8 cellular contexts compared by ENCODE assay signal in the genomic region with DNA sequence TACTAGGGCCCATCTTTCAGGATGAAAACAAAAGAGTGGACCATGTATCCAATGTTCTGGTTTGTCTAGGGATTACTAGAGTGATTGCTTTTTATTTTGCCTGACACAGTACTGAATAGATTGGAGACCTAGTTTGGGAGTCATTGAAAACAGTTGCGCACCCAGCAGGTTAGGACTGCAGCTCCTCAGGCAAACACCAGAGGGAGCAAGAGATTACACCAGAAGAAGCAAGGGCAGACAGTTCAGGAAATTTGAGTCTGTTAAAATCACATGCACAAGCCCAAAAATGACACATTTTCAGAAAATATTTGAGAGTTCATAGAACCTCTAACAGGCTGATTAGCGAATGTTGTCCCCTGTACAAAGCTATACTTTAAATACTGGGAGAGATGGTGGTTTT. TPM values are rescaled to one million over a fixed set of nuclear protein-coding genes. Genes with fewer than 3 reads are reported as not detected.
DNase-seq lines count a peak whose midpoint lies in the region; ATAC-seq and TF ChIP-seq lines count a peak whose summit lies in the region.

No MANE protein-coding gene starts in this region.

- CTCF ChIA-PET in WTC11 (lab: Charles Lee): interaction anchor here (0.6 to 1.0 kb wide), 5 partner anchors 8 to 300 kb away, joined by 3 to 6 read pairs (median 3); no protein-coding TSS in a partner anchor

- no peaks in the 10 kb centered on the region for H3K4me1 Mint-ChIP-seq in WTC11
- no peaks in the 10 kb centered on the region for H3K4me1 Mint-ChIP-seq in mesothelial cell of epicardium

- ATAC-seq in WTC11 (peak; percentile 74), GM21723 (IDR thresholded peaks at IDR 0.05; ENCODE audit: unreplicated experiment) (no peak)

- TF ChIP-seq CTCF in GM12872 (IDR thresholded peaks at IDR 0.05; ENCODE audit: insufficient read depth, low read depth, low read length): peak; percentile 28; the same call in 1 of the 3 replicates
- peak; percentile 31; the same call in 1 of the 2 replicates for TF ChIP-seq CTCF in WTC11 (IDR thresholded peaks at IDR 0.05)
- TF ChIP-seq CTCF in mesothelial cell of epicardium (IDR thresholded peaks at IDR 0.05; ENCODE audit: unreplicated experiment): peak; percentile 56

- POLR2A ChIA-PET in WTC11 (lab: Charles Lee): no interaction called here

- DNase-seq in HT-29 (ENCODE audit: low spot score): peak; percentile 41
- peak; percentile 34 for DNase-seq in WTC11 (ENCODE audit: low spot score)
- DNase-seq in mesothelial cell of epicardium (ENCODE audit: low spot score in 2 of 2, unreplicated experiment in 2 of 2): no peak
- DNase-seq in UCSD-AML1 (lab: John Stamatoyannopoulos, UW; ENCODE audit: unreplicated experiment): no peak
- no peak for DNase-seq in stimulated activated CD8-positive, alpha-beta memory T cell treated with anti-CD3 and anti-CD28 coated beads, Interleukin-4, amount 100 ng/mL, for 48 hours
- no peak for DNase-seq in activated CD4-positive, alpha-beta T cell treated with anti-CD3 and anti-CD28 coated beads, Interleukin-2, amount 50 U/mL, for 48 hours

- H3K27ac Mint-ChIP-seq in WTC11 (no peak overlapping the region), mesothelial cell of epicardium (no peak overlapping the region)

- H3K36me3 Mint-ChIP-seq in WTC11 (no peaks in the 10 kb centered on the region), mesothelial cell of epicardium (no peaks in the 10 kb centered on the region)

- H3K27me3 Mint-ChIP-seq in WTC11 (ENCODE audit: low read depth): no peaks in the 10 kb centered on the region
- H3K27me3 Mint-ChIP-seq in mesothelial cell of epicardium (ENCODE audit: low read depth): peaks cover 2% of the 10 kb centered on the region

- H3K4me3 Mint-ChIP-seq in WTC11 (no peak overlapping the region), mesothelial cell of epicardium (no peak overlapping the region)

- H3K9me3 Mint-ChIP-seq in WTC11 (peaks cover 4% of the 10 kb centered on the region; the same call in 1 of the 2 replicates), mesothelial cell of epicardium (peaks cover 20% of the 10 kb centered on the region)

TF ChIP-seq in WTC11, 78 proteins besides CTCF, POLR2A, EP300 and RAD21:
- TF ChIP-seq, protein P1, sequence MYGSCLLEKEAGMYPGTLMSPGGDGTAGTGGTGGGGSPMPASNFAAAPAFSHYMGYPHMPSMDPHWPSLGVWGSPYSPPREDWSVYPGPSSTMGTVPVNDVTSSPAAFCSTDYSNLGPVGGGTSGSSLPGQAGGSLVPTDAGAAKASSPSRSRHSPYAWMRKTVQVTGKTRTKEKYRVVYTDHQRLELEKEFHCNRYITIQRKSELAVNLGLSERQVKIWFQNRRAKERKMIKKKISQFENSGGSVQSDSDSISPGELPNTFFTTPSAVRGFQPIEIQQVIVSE (CRISPR knock-in tag; IDR thresholded peaks at IDR 0.05; ENCODE audit: borderline replicate concordance): no peak
- TF ChIP-seq IRF2 (CRISPR knock-in tag; IDR thresholded peaks at IDR 0.05; ENCODE audit: borderline replicate concordance, low read depth): no peak
- TF ChIP-seq ZNF219 (CRISPR knock-in tag; IDR thresholded peaks at IDR 0.05; ENCODE audit: borderline replicate concordance): no peak
- TF ChIP-seq ZNF671 (CRISPR knock-in tag; IDR thresholded peaks at IDR 0.05): no peak
- no peak for TF ChIP-seq ZNF121 (CRISPR knock-in tag; IDR thresholded peaks at IDR 0.05)
- no peak for TF ChIP-seq FOXP1 (CRISPR knock-in tag; IDR thresholded peaks at IDR 0.05; ENCODE audit: borderline replicate concordance)
- no peak for TF ChIP-seq ETV6 (CRISPR knock-in tag; IDR thresholded peaks at IDR 0.05)
- TF ChIP-seq, protein P2, sequence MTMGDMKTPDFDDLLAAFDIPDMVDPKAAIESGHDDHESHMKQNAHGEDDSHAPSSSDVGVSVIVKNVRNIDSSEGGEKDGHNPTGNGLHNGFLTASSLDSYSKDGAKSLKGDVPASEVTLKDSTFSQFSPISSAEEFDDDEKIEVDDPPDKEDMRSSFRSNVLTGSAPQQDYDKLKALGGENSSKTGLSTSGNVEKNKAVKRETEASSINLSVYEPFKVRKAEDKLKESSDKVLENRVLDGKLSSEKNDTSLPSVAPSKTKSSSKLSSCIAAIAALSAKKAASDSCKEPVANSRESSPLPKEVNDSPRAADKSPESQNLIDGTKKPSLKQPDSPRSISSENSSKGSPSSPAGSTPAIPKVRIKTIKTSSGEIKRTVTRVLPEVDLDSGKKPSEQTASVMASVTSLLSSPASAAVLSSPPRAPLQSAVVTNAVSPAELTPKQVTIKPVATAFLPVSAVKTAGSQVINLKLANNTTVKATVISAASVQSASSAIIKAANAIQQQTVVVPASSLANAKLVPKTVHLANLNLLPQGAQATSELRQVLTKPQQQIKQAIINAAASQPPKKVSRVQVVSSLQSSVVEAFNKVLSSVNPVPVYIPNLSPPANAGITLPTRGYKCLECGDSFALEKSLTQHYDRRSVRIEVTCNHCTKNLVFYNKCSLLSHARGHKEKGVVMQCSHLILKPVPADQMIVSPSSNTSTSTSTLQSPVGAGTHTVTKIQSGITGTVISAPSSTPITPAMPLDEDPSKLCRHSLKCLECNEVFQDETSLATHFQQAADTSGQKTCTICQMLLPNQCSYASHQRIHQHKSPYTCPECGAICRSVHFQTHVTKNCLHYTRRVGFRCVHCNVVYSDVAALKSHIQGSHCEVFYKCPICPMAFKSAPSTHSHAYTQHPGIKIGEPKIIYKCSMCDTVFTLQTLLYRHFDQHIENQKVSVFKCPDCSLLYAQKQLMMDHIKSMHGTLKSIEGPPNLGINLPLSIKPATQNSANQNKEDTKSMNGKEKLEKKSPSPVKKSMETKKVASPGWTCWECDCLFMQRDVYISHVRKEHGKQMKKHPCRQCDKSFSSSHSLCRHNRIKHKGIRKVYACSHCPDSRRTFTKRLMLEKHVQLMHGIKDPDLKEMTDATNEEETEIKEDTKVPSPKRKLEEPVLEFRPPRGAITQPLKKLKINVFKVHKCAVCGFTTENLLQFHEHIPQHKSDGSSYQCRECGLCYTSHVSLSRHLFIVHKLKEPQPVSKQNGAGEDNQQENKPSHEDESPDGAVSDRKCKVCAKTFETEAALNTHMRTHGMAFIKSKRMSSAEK (CRISPR knock-in tag; IDR thresholded peaks at IDR 0.05; ENCODE audit: borderline replicate concordance): no peak
- TF ChIP-seq, protein P3, sequence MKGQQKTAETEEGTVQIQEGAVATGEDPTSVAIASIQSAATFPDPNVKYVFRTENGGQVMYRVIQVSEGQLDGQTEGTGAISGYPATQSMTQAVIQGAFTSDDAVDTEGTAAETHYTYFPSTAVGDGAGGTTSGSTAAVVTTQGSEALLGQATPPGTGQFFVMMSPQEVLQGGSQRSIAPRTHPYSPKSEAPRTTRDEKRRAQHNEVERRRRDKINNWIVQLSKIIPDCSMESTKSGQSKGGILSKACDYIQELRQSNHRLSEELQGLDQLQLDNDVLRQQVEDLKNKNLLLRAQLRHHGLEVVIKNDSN (CRISPR knock-in tag; IDR thresholded peaks at IDR 0.05): no peak
- no peak for TF ChIP-seq NFYB (CRISPR knock-in tag; conservative IDR thresholded peaks at IDR 0.05; ENCODE audit: low read depth)
- TF ChIP-seq GRHL2 (CRISPR knock-in tag; IDR thresholded peaks at IDR 0.05; ENCODE audit: insufficient replicate concordance, severe bottlenecking): no peak
- TF ChIP-seq, protein P4, sequence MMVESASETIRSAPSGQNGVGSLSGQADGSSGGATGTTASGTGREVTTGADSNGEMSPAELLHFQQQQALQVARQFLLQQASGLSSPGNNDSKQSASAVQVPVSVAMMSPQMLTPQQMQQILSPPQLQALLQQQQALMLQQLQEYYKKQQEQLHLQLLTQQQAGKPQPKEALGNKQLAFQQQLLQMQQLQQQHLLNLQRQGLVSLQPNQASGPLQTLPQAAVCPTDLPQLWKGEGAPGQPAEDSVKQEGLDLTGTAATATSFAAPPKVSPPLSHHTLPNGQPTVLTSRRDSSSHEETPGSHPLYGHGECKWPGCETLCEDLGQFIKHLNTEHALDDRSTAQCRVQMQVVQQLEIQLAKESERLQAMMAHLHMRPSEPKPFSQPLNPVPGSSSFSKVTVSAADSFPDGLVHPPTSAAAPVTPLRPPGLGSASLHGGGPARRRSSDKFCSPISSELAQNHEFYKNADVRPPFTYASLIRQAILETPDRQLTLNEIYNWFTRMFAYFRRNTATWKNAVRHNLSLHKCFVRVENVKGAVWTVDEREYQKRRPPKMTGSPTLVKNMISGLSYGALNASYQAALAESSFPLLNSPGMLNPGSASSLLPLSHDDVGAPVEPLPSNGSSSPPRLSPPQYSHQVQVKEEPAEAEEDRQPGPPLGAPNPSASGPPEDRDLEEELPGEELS (CRISPR knock-in tag; IDR thresholded peaks at IDR 0.05): no peak
- TF ChIP-seq, protein P5, sequence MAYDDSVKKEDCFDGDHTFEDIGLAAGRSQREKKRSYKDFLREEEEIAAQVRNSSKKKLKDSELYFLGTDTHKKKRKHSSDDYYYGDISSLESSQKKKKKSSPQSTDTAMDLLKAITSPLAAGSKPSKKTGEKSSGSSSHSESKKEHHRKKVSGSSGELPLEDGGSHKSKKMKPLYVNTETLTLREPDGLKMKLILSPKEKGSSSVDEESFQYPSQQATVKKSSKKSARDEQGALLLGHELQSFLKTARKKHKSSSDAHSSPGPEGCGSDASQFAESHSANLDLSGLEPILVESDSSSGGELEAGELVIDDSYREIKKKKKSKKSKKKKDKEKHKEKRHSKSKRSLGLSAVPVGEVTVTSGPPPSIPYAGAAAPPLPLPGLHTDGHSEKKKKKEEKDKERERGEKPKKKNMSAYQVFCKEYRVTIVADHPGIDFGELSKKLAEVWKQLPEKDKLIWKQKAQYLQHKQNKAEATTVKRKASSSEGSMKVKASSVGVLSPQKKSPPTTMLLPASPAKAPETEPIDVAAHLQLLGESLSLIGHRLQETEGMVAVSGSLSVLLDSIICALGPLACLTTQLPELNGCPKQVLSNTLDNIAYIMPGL (CRISPR knock-in tag; IDR thresholded peaks at IDR 0.05): no peak
- TF ChIP-seq SMAD4 (CRISPR knock-in tag; IDR thresholded peaks at IDR 0.05): no peak
- TF ChIP-seq ZNF396 (CRISPR knock-in tag; IDR thresholded peaks at IDR 0.05; ENCODE audit: borderline replicate concordance): no peak
- TF ChIP-seq, protein P6, sequence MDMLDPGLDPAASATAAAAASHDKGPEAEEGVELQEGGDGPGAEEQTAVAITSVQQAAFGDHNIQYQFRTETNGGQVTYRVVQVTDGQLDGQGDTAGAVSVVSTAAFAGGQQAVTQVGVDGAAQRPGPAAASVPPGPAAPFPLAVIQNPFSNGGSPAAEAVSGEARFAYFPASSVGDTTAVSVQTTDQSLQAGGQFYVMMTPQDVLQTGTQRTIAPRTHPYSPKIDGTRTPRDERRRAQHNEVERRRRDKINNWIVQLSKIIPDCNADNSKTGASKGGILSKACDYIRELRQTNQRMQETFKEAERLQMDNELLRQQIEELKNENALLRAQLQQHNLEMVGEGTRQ (CRISPR knock-in tag; IDR thresholded peaks at IDR 0.05): no peak
- no peak for TF ChIP-seq JUN (CRISPR knock-in tag; IDR thresholded peaks at IDR 0.05)

RNA-seq across cellular contexts. Expression of a gene that starts 55.6 kb away (rescaled TPM):
- not detected in 2 replicates for total RNA-seq in HT-29 (2014; rRNA removed; shearing (Covaris generic))
- total RNA-seq in WTC11 (2021) (not detected in 3 replicates), mesothelial cell of epicardium (not detected in 3 replicates)

Comparison
In these comparisons a context has a peak if more than half of its experiments do, and no peak if none do; other contexts are left out.
1. DNase-seq: peak in HT-29 (single experiment) and WTC11 (single experiment); none in mesothelial cell of epicardium (0 of 2), UCSD-AML1 (single experiment), stimulated activated CD8-positive, alpha-beta memory T cell treated with anti-CD3 and anti-CD28 coated beads, Interleukin-4, amount 100 ng/mL, for 48 hours (single experiment) and activated CD4-positive, alpha-beta T cell treated with anti-CD3 and anti-CD28 coated beads, Interleukin-2, amount 50 U/mL, for 48 hours (0 of 2).
2. Peak in every context shown above with its lines, with median percentiles within 50 percentile points of each other: CTCF ChIP-seq.